Comparison of ENCODE assay signal across 1 cellular context in genomic region chr17:27551701-27552466, GRCh38.
TF ChIP-seq lines count a peak whose summit lies in the region.

No MANE protein-coding gene starts in this region.

TF ChIP-seq in HepG2, 621 proteins besides CTCF, POLR2A, EP300 and RAD21 (continued from another document):
- 0 out of 4 replicates have a peak, but pooled peaks of 1 of the 2 experiments have one; percentile 8 for TF ChIP-seq REST (IDR thresholded peaks at IDR 0.05; ENCODE audit: borderline replicate concordance in 1 of 2, low read depth in 1 of 2, low read length in 2 of 2)
- no peak for TF ChIP-seq PBX3 (CRISPR knock-in tag; IDR thresholded peaks at IDR 0.05; ENCODE audit: borderline replicate concordance)
- peak; percentile 72; the same call in 1 of the 2 replicates for TF ChIP-seq HMG20A (CRISPR knock-in tag; IDR thresholded peaks at IDR 0.05; ENCODE audit: borderline replicate concordance)
- no peak for TF ChIP-seq CREB3 (CRISPR knock-in tag; IDR thresholded peaks at IDR 0.05)
- TF ChIP-seq MIER2 (CRISPR knock-in tag; IDR thresholded peaks at IDR 0.05): peak; percentile 31; the same call in 1 of the 2 replicates
- no peak for TF ChIP-seq AGO2 (optimal IDR thresholded peaks at IDR 0.05; ENCODE audit: low read depth, low read length)
- no peak for TF ChIP-seq ZNF569 (CRISPR knock-in tag; IDR thresholded peaks at IDR 0.05; ENCODE audit: borderline replicate concordance)
- TF ChIP-seq NR2F1 (CRISPR knock-in tag; IDR thresholded peaks at IDR 0.05): peak; percentile 38 to 65; a peak in 2 of 4 replicates
- TF ChIP-seq YEATS2 (CRISPR knock-in tag; IDR thresholded peaks at IDR 0.05; ENCODE audit: borderline replicate concordance): peak; percentile 29; the same call in 1 of the 2 replicates
- peak; percentile 66; the same call in 1 of the 2 replicates for TF ChIP-seq RXRA (CRISPR knock-in tag; IDR thresholded peaks at IDR 0.05)
- no peak for TF ChIP-seq ZNF674 (CRISPR knock-in tag; IDR thresholded peaks at IDR 0.05; ENCODE audit: low read depth)
- TF ChIP-seq NFYB (CRISPR knock-in tag; IDR thresholded peaks at IDR 0.05): no peak
- no peak for TF ChIP-seq KDM5A (IDR thresholded peaks at IDR 0.05; ENCODE audit: borderline replicate concordance, low read length)
- no peak for TF ChIP-seq SP1 (IDR thresholded peaks at IDR 0.05)
- no peak for TF ChIP-seq SP1 (CRISPR knock-in tag; IDR thresholded peaks at IDR 0.05)
- TF ChIP-seq PATZ1 (CRISPR knock-in tag; IDR thresholded peaks at IDR 0.05): 0 out of 2 replicates have a peak, but pooled peaks have one; percentile 41
- 0 out of 2 replicates have a peak, but pooled peaks have one; percentile 40 for TF ChIP-seq ZBTB43 (CRISPR knock-in tag; conservative IDR thresholded peaks at IDR 0.05)
- peak; percentile 42 for TF ChIP-seq CREB1 (IDR thresholded peaks at IDR 0.05)
- TF ChIP-seq CREB1 (CRISPR knock-in tag; IDR thresholded peaks at IDR 0.05): no peak
- peak; percentile 61 for TF ChIP-seq ZMYM4 (CRISPR knock-in tag; IDR thresholded peaks at IDR 0.05)
- TF ChIP-seq MBD4 (IDR thresholded peaks at IDR 0.05; ENCODE audit: borderline replicate concordance, low read length): no peak
- 0 out of 2 replicates have a peak, but pooled peaks have one; percentile 20 for TF ChIP-seq ARNTL (CRISPR knock-in tag; IDR thresholded peaks at IDR 0.05)
- TF ChIP-seq ZNF574 (CRISPR knock-in tag; IDR thresholded peaks at IDR 0.05): peak; percentile 36; the same call in 1 of the 2 replicates
- peak; percentile 97 for TF ChIP-seq ATF3 (CRISPR knock-in tag; IDR thresholded peaks at IDR 0.05)
- peak; percentile 42; the same call in 1 of the 2 replicates for TF ChIP-seq ZFP91 (CRISPR knock-in tag; IDR thresholded peaks at IDR 0.05; ENCODE audit: borderline replicate concordance)
- no peak for TF ChIP-seq ZFP36L2 (CRISPR knock-in tag; IDR thresholded peaks at IDR 0.05)
- TF ChIP-seq ELF1 (CRISPR knock-in tag; IDR thresholded peaks at IDR 0.05): peak; percentile 39; the same call in 1 of the 2 replicates
- TF ChIP-seq PAXIP1 (CRISPR knock-in tag; conservative IDR thresholded peaks at IDR 0.05): peak; percentile 82
- no peak for TF ChIP-seq ZNF777 (CRISPR knock-in tag; IDR thresholded peaks at IDR 0.05)
- no peak for TF ChIP-seq RORA (CRISPR knock-in tag; IDR thresholded peaks at IDR 0.05)
- TF ChIP-seq TEF (CRISPR knock-in tag; IDR thresholded peaks at IDR 0.05): no peak
- TF ChIP-seq RAD51 (IDR thresholded peaks at IDR 0.05; ENCODE audit: borderline replicate concordance): no peak
- TF ChIP-seq NCOR1 (IDR thresholded peaks at IDR 0.05; ENCODE audit: borderline replicate concordance, low read length): peak; percentile 81
- no peak for TF ChIP-seq TBP (CRISPR knock-in tag; IDR thresholded peaks at IDR 0.05)
- TF ChIP-seq GATAD2A (CRISPR knock-in tag; IDR thresholded peaks at IDR 0.05): peak; percentile 91
- TF ChIP-seq KLF16 (CRISPR knock-in tag; IDR thresholded peaks at IDR 0.05): peak in 1 of 2 experiments; percentile 54; a peak in 1 of 4 replicates
- TF ChIP-seq MED1 (CRISPR knock-in tag; IDR thresholded peaks at IDR 0.05): peak; percentile 70
TF ChIP-seq in HepG2: peak in this region for 118.
